Comparison of ENCODE assay signal across 10 cellular contexts in the genomic region with DNA sequence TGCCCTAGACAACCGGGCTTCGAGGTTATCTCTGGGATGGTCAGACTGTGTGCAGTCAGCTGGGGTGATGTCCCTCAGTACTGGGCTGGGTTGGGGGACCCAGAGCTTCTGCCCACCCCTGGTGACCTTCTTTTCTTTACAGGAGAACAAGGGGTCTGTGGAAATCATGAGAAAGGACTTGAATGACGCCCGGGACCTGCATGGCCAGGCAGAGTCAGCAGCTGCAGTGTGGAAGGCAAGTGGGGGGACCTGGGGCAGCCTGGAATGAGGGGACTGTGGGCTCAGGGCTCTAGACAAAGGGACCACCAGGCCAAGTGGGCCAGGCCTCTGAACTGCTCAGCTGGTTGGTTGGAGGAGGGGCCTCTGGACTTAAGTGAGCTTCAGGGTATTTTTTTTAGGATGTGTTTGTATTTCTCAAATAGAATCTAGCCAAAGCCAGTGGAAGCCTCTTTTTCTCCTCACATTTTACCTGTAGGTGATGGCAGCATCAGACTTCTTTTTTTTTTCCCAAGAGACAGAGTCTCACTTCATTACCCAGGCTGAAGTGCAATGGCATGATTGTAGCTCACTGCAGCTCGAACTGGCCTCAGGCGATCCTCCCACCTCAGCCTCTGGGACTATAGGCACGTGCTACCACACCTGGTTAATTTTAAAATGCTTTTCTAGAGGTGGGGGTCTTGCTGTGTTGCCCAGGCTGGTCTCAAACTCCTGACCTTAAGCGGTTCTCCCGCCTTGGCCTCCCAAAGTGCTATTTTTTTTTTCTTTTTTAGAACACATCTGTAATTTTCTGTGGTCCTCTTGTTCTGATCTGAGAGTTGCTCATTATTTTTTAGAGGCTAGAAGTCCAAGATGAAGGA. TPM values are rescaled to one million over a fixed set of nuclear protein-coding genes. Genes with fewer than 3 reads are reported as not detected.
DNase-seq lines count a peak whose midpoint lies in the region; ATAC-seq, FAIRE-seq and TF ChIP-seq lines count a peak whose summit lies in the region.
"Had no signal": no experiment of that assay in that cellular context is flagged by ENCODE, and none has a peak within 500 bp of the region (broad histone marks: within the 10 kb centered on the region; RNA-seq: fewer than 3 reads in every experiment).

No MANE protein-coding gene starts in this region.

- CTCF ChIA-PET in PC-9 (lab: Charles Lee): no interaction called here
- CTCF ChIA-PET in endothelial cell of umbilical vein (lab: Charles Lee): interaction anchor here (0.6 to 3.9 kb wide), 5 partner anchors 11 to 34 kb away, joined by 3 to 36 read pairs (median 5); a partner anchor contains a TSS

- DNase-seq in NCI-H2107 treated with DMSO at 0.1 percent for 48 hours (lab: John Stamatoyannopoulos, UW; ENCODE audit: unreplicated experiment) (peak; percentile 56), NCI-H2107 (lab: John Stamatoyannopoulos, UW) (no peak), PC-9 (no peak), endothelial cell of umbilical vein (ENCODE audit: low read depth, low spot score) (no peak), retinal pigment epithelial cell (ENCODE audit: low read depth) (no peak), NCI-H2081 (lab: John Stamatoyannopoulos, UW) (no peak)
- DNase-seq: ACHN, NCI-H187 had no signal

- H3K4me3 ChIP-seq in PC-9 (peak overlapping the region; percentile 96; the same call in 1 of the 2 replicates), endothelial cell of umbilical vein (replicated peaks in 1 of 3; ENCODE audit: insufficient read depth in 1 of 3, low read depth in 1 of 3, low read length in 3 of 3) (no peak overlapping the region), retinal pigment epithelial cell (ENCODE audit: low read length) (peak overlapping the region; percentile 88)

- H2AFZ ChIP-seq in PC-9: no peak overlapping the region
- H2AFZ ChIP-seq in endothelial cell of umbilical vein (ENCODE audit: low read depth, low read length): no peak overlapping the region

- TF ChIP-seq CTCF in PC-9 (conservative IDR thresholded peaks at IDR 0.05) (no peak), endothelial cell of umbilical vein (IDR thresholded peaks at IDR 0.05; ENCODE audit: extremely low read depth in 1 of 2, insufficient read depth in 1 of 2, low read depth in 1 of 2, low read length in 2 of 2) (no peak), retinal pigment epithelial cell (conservative IDR thresholded peaks at IDR 0.05; ENCODE audit: low read depth, low read length) (no peak)

- POLR2A ChIA-PET in PC-9 (lab: Charles Lee; ENCODE audit: unreplicated experiment) (no interaction called here), endothelial cell of umbilical vein (lab: Charles Lee) (no interaction called here)

- no peaks in the 10 kb centered on the region for H3K27me3 ChIP-seq in PC-9 (ENCODE audit: insufficient read depth, low read depth)
- no peaks in the 10 kb centered on the region for H3K27me3 ChIP-seq in endothelial cell of umbilical vein (ENCODE audit: control insufficient read depth in 2 of 2, insufficient read depth in 2 of 2, low read length in 2 of 2)

- no peak overlapping the region for H3K27ac ChIP-seq in PC-9
- no peak overlapping the region for H3K27ac ChIP-seq in endothelial cell of umbilical vein (ENCODE audit: insufficient read depth, low read depth, low read length)

- FAIRE-seq in endothelial cell of umbilical vein (lab: Jason Lieb, UNC): peak; percentile 35

- H3K9ac ChIP-seq in endothelial cell of umbilical vein (replicated peaks; ENCODE audit: extremely low read depth, insufficient read depth, low read length): no peak overlapping the region

- H3F3A ChIP-seq in PC-9 (ENCODE audit: insufficient read depth, low read depth): peaks cover 31% of the 10 kb centered on the region

- dilution Hi-C loops in endothelial cell of umbilical vein (cut with MboI; ENCODE audit: extremely low pct_ligation_motif_present, low sequenced_read_pairs): no loop called here

- no peak for ATAC-seq in GM21390 (IDR thresholded peaks at IDR 0.05; ENCODE audit: unreplicated experiment)
- no peak for ATAC-seq in HG02610 (IDR thresholded peaks at IDR 0.05; ENCODE audit: unreplicated experiment)

- H3K9me2 ChIP-seq in PC-9 (ENCODE audit: insufficient read depth): no peaks in the 10 kb centered on the region

- intact Hi-C loops in PC-9 (cut with micrococcal nuclease; ENCODE audit: unreplicated experiment) (no loop called here), endothelial cell of umbilical vein (cut with micrococcal nuclease) (loop anchor here (5.0 kb wide), 1 partner anchor 322 kb away; a partner anchor contains a TSS)

- no peak for TF ChIP-seq POLR2A in endothelial cell of umbilical vein (IDR thresholded peaks at IDR 0.05; ENCODE audit: low read depth, low read length)

- H3K36me3 ChIP-seq in PC-9 (ENCODE audit: low read depth) (peaks cover 22% of the 10 kb centered on the region; the same call in 1 of the 2 replicates), endothelial cell of umbilical vein (ENCODE audit: control insufficient read depth in 2 of 2, extremely low read depth in 1 of 2, insufficient read depth in 2 of 2, low read length in 2 of 2) (peaks cover 0 to 26% of the 10 kb centered on the region in 2 experiments)

- H3K9me3 ChIP-seq in PC-9 (ENCODE audit: insufficient read depth, low read depth) (no peaks in the 10 kb centered on the region), endothelial cell of umbilical vein (replicated peaks; ENCODE audit: control insufficient read depth, insufficient read depth, low read length) (no peaks in the 10 kb centered on the region)

- BruUV-seq in PC-9 (replicated peaks; lab: Mats Ljungman, UMichigan) (no TSS peak), endothelial cell of umbilical vein (replicated peaks; lab: Mats Ljungman, UMichigan) (no TSS peak)

- H3K79me2 ChIP-seq in PC-9 (ENCODE audit: low read depth) (peaks cover 22% of the 10 kb centered on the region), endothelial cell of umbilical vein (ENCODE audit: control insufficient read depth, insufficient read depth, low read length) (no peaks in the 10 kb centered on the region)

- H3K4me1 ChIP-seq in PC-9 (replicated peaks; ENCODE audit: insufficient read depth) (peaks cover 34% of the 10 kb centered on the region), endothelial cell of umbilical vein (ENCODE audit: control insufficient read depth, extremely low read depth, insufficient read depth, low read length) (no peaks in the 10 kb centered on the region)

- H4K20me1 ChIP-seq in PC-9 (ENCODE audit: insufficient read depth) (no peaks in the 10 kb centered on the region; the same call in 1 of the 2 replicates), endothelial cell of umbilical vein (replicated peaks; ENCODE audit: control insufficient read depth, extremely low read depth, insufficient read depth, low read length) (no peaks in the 10 kb centered on the region)

- H3K4me2 ChIP-seq in PC-9 (peak overlapping the region; percentile 95), endothelial cell of umbilical vein (ENCODE audit: insufficient read depth, low read length) (no peak overlapping the region)

- no peaks in the 10 kb centered on the region for H3K9me1 ChIP-seq in endothelial cell of umbilical vein (replicated peaks; ENCODE audit: control insufficient read depth, extremely low read depth, insufficient read depth, low read length)

TF ChIP-seq in endothelial cell of umbilical vein, 7 proteins besides CTCF, POLR2A, EP300 and RAD21:
- TF ChIP-seq POLR2AphosphoS5 (IDR thresholded peaks at IDR 0.05; ENCODE audit: insufficient read depth, low read depth, low read length) (no peak), EZH2 (IDR thresholded peaks at IDR 0.05; ENCODE audit: borderline replicate concordance, low read depth, low read length, severe bottlenecking) (no peak), JUN (IDR thresholded peaks at IDR 0.05; ENCODE audit: borderline replicate concordance, insufficient read depth, insufficient read length, low read depth) (no peak), FOS (IDR thresholded peaks at IDR 0.05; ENCODE audit: borderline replicate concordance, insufficient read depth, low read length) (no peak), MYC (IDR thresholded peaks at IDR 0.05; ENCODE audit: low read depth, low read length) (no peak), GATA2 (IDR thresholded peaks at IDR 0.05; ENCODE audit: insufficient read depth, insufficient read length, low read depth, low read length) (no peak)
- TF ChIP-seq, protein P1, sequence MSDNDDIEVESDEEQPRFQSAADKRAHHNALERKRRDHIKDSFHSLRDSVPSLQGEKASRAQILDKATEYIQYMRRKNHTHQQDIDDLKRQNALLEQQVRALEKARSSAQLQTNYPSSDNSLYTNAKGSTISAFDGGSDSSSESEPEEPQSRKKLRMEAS (IDR thresholded peaks at IDR 0.05; ENCODE audit: insufficient read depth, insufficient read length): no peak
TF ChIP-seq in endothelial cell of umbilical vein: peak in this region for 0.

RNA-seq across cellular contexts. Expression of a gene that starts 1.9 kb away (rescaled TPM):
- total RNA-seq in PC-9 (2021) (182 and 227 TPM in 2 replicates), endothelial cell of umbilical vein (86.4 and 87.1 TPM in 2 replicates)
- polyA plus RNA-seq in endothelial cell of umbilical vein: 48.0 and 48.7 TPM in 2 replicates
- 42.8 and 50.9 TPM in 2 replicates for polyA plus RNA-seq in endothelial cell of umbilical vein (2011; cell fraction: cytosol; rRNA removed)
- polyA plus RNA-seq in endothelial cell of umbilical vein (2011; cell fraction: nucleus; rRNA removed): 15.7 and 19.5 TPM in 2 replicates
- polyA plus RNA-seq in endothelial cell of umbilical vein (2012): 60.7 and 77.6 TPM in 2 replicates
- polyA minus RNA-seq in endothelial cell of umbilical vein: 36.6 and 52.6 TPM in 2 replicates
- polyA minus RNA-seq in endothelial cell of umbilical vein (2011; cell fraction: cytosol; rRNA and poly(A)+ RNA removed): 47.9 TPM
- polyA minus RNA-seq in endothelial cell of umbilical vein (2011; cell fraction: nucleus; rRNA and poly(A)+ RNA removed): 4.3 and 6.1 TPM in 2 replicates

Comparison
In these comparisons a context has a peak if more than half of its experiments do, and no peak if none do; other contexts are left out.
1. H3K4me3 ChIP-seq: peak in PC-9 (single experiment) and retinal pigment epithelial cell (single experiment); none in endothelial cell of umbilical vein (0 of 3).